Comparison of ENCODE assay signal across 11 cellular contexts in the genomic region with DNA sequence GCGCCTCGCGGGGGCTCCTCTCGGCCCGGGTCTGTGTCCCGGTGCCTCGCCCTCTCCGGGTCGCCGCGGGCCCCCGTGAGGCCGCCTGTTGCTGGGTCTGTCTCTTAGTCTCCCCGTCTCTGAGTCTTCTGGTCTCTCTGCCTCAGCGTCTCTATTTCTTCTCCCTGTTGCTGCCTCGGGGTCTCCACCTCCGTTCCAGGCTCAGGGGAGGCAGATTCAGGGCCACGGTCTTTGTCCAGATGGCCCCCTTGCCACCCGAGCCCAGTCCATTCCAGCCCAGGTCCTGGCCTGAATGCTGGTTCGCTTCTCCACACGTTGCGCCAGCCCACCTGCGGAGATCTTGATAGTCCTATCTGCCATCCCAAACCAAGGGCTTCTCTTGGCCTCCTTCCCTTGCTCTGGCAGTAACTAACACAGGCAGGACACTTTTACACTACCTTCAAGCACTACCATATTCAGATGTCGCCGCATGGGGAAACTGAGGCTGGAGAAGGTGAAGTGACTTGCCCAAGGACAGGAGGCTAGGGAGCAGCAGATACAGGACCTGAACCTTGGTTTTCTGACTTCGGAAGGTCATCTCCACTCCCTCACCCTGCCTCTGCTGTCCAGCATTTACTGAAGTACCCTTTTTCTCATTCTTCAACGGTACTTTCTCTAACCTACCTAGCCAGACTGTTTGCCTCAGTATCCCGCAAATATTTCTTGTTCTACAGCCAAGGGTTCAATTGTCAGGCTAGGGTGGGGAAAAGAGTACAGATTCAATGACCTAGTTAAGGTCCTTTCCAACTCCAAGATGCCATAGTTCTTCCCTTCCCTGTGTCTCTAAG. TPM values are rescaled to one million over a fixed set of nuclear protein-coding genes. Genes with fewer than 3 reads are reported as not detected.
A peak's percentile ranks its signal among the peaks of the same experiment; 100 is the strongest.
DNase-seq lines count a peak whose midpoint lies in the region; ATAC-seq, FAIRE-seq and TF ChIP-seq lines count a peak whose summit lies in the region.
"Had no signal": no experiment of that assay in that cellular context is flagged by ENCODE, and none has a peak within 500 bp of the region (broad histone marks: within the 10 kb centered on the region; RNA-seq: fewer than 3 reads in every experiment).

No MANE protein-coding gene starts in this region.

- H3K9ac ChIP-seq in neuronal stem cell (ENCODE audit: low read depth, low read length, poor library complexity): peak overlapping the region; percentile 88

- no peak for FAIRE-seq in H54 (lab: Jason Lieb, UNC)
- FAIRE-seq in small intestine (lab: Jason Lieb, UNC): no peak

- peaks cover 16% of the 10 kb centered on the region for H3K4me1 Mint-ChIP-seq in CD4-positive, alpha-beta T cell (ENCODE audit: low read depth)

- H3K4ac ChIP-seq in neuronal stem cell (ENCODE audit: low read length): peak overlapping the region; percentile 79

- intact Hi-C loops in CD4-positive, alpha-beta T cell (cut with DNase I, micrococcal nuclease): no loop called here

- H2BK12ac ChIP-seq in neuronal stem cell (ENCODE audit: low read length): peak overlapping the region; percentile 98

- H3K4me2 ChIP-seq in neuronal stem cell (ENCODE audit: insufficient read depth, low read length, poor library complexity, severe bottlenecking): peak overlapping the region; percentile 85

- no peak overlapping the region for H3K27ac Mint-ChIP-seq in CD4-positive, alpha-beta T cell

- 17 to 19% methylated on average over 28 of the region's 28 CpGs for WGBS in ectodermal cell, 2 experiments
- no CpG with 5 or more reads among the region's 28 CpGs for WGBS in neuronal stem cell (ENCODE audit: extremely low coverage in 2 of 2, insufficient read length in 2 of 2, insufficient replicate concordance in 1 of 2), 2 donors
- 27 to 34% (median 30%) methylated on average over 19 to 28 of the region's 28 CpGs for WGBS in small intestine, 3 donors

- no peak overlapping the region for H3K27ac ChIP-seq in CD4-positive, alpha-beta T cell (ENCODE audit: low read depth, low read length)
- H3K27ac ChIP-seq in ectodermal cell (ENCODE audit: insufficient read depth, low read depth, low read length, poor library complexity, severe bottlenecking): no peak overlapping the region
- peak overlapping the region; percentile 61 for H3K27ac ChIP-seq in neuronal stem cell (replicated peaks; ENCODE audit: low read length)
- no peak overlapping the region for H3K27ac ChIP-seq in small intestine (ENCODE audit: low read depth in 1 of 2, low read length in 1 of 2)
- H3K27ac ChIP-seq: ascending aorta, left lung had no signal

- ATAC-seq in CD4-positive, alpha-beta T cell (ENCODE audit: poor library complexity): no peak
- no peak for ATAC-seq in HG02938 (IDR thresholded peaks at IDR 0.05; ENCODE audit: unreplicated experiment)

- peak overlapping the region; percentile 99 for H2BK5ac ChIP-seq in neuronal stem cell (ENCODE audit: low read length)

- H3K36me3 Mint-ChIP-seq in CD4-positive, alpha-beta T cell (ENCODE audit: low read depth): no peaks in the 10 kb centered on the region

- H3K14ac ChIP-seq in neuronal stem cell (ENCODE audit: low read length): peak overlapping the region; percentile 25

- peak overlapping the region; percentile 93 for H2AFZ ChIP-seq in neuronal stem cell (ENCODE audit: low read length)

- no peak for TF ChIP-seq EP300 in Ishikawa (IDR thresholded peaks at IDR 0.05; ENCODE audit: borderline replicate concordance)

- H4K91ac ChIP-seq in neuronal stem cell (ENCODE audit: low read depth, low read length, poor library complexity): peak overlapping the region; percentile 73

- peak overlapping the region; percentile 83 for H2BK120ac ChIP-seq in neuronal stem cell (ENCODE audit: low read depth, low read length)

- peak overlapping the region; percentile 97 for H3K18ac ChIP-seq in neuronal stem cell (ENCODE audit: low read length)

- H3K4me3 ChIP-seq in ectodermal cell (ENCODE audit: insufficient read depth, low read depth, low read length) (peak overlapping the region; percentile 48), neuronal stem cell (ENCODE audit: low read length in 2 of 2) (peak overlapping the region; percentile 92 to 93), small intestine (ENCODE audit: low read depth in 1 of 2, low read length in 2 of 2) (peak overlapping the region in 1 of 2 donors; percentile 46)

- DNase-seq in CD4-positive, alpha-beta T cell: no peak
- DNase-seq in neuronal stem cell (ENCODE audit: low spot score) (no peak), H54 (ENCODE audit: insufficient read length, low spot score) (no peak), GM03348 (ENCODE audit: low spot score) (no peak), small intestine (no peak)
- DNase-seq: KBM-7, left lung had no signal

- H3K27me3 ChIP-seq in CD4-positive, alpha-beta T cell (ENCODE audit: control insufficient read depth, insufficient read depth, low read length): peaks cover 57% of the 10 kb centered on the region
- H3K27me3 ChIP-seq in ectodermal cell (ENCODE audit: control insufficient read depth, insufficient read depth, low read length, poor library complexity, severe bottlenecking): no peaks in the 10 kb centered on the region
- H3K27me3 ChIP-seq in neuronal stem cell (ENCODE audit: control insufficient read depth in 3 of 3, insufficient read depth in 3 of 3, low read depth in 1 of 3, low read length in 3 of 3): no peaks in the 10 kb centered on the region
- H3K27me3 ChIP-seq in small intestine (ENCODE audit: control insufficient read depth in 2 of 2, insufficient read depth in 2 of 2, low read length in 2 of 2): peaks cover 10% of the 10 kb centered on the region in 2 donors

- no peaks in the 10 kb centered on the region for H3K9me3 ChIP-seq in CD4-positive, alpha-beta T cell (ENCODE audit: control insufficient read depth, low read length)
- no peaks in the 10 kb centered on the region for H3K9me3 ChIP-seq in ectodermal cell (ENCODE audit: control insufficient read depth, low read length)
- no peaks in the 10 kb centered on the region for H3K9me3 ChIP-seq in neuronal stem cell (replicated peaks in 1 of 2; ENCODE audit: control insufficient read depth in 2 of 2, insufficient read depth in 1 of 2, low read depth in 1 of 2, low read length in 2 of 2)
- H3K9me3 ChIP-seq in small intestine (ENCODE audit: control insufficient read depth, low read depth): no peaks in the 10 kb centered on the region
- H3K9me3 ChIP-seq: ascending aorta, left lung had no signal

- peak overlapping the region; percentile 95 for H3K23ac ChIP-seq in neuronal stem cell (ENCODE audit: low read depth, low read length, poor library complexity)

- H3K4me3 Mint-ChIP-seq in CD4-positive, alpha-beta T cell: peak overlapping the region; percentile 81

- H4K8ac ChIP-seq in neuronal stem cell (ENCODE audit: low read depth, low read length): no peak overlapping the region

- H3K9me3 Mint-ChIP-seq in CD4-positive, alpha-beta T cell: no peaks in the 10 kb centered on the region

- POLR2A ChIA-PET in CD4-positive, alpha-beta T cell (lab: Charles Lee): no interaction called here

- H3K36me3 ChIP-seq in ectodermal cell (ENCODE audit: control insufficient read depth, insufficient read depth, low read length) (no peaks in the 10 kb centered on the region), neuronal stem cell (replicated peaks in 1 of 2; ENCODE audit: control insufficient read depth in 2 of 2, insufficient read depth in 2 of 2, low read length in 2 of 2) (peaks cover 0 to 12% of the 10 kb centered on the region in 2 donors), small intestine (ENCODE audit: control insufficient read depth in 2 of 2, insufficient read depth in 2 of 2, low read length in 2 of 2) (no peaks in the 10 kb centered on the region)
- H3K36me3 ChIP-seq: ascending aorta, left lung had no signal

- no peak for TF ChIP-seq POLR2A in H54 (IDR thresholded peaks at IDR 0.05; ENCODE audit: low read depth, low read length)

- peaks cover 70% of the 10 kb centered on the region for H3K27me3 Mint-ChIP-seq in CD4-positive, alpha-beta T cell

- TF ChIP-seq RAD21 in Ishikawa (IDR thresholded peaks at IDR 0.05; ENCODE audit: low read depth): no peak

- H2AK5ac ChIP-seq in neuronal stem cell (ENCODE audit: low read depth, low read length): peak overlapping the region; percentile 41

- TF ChIP-seq CTCF in CD4-positive, alpha-beta T cell (IDR thresholded peaks at IDR 0.05): no peak

- CTCF ChIA-PET in CD4-positive, alpha-beta T cell (lab: Charles Lee): no interaction called here

- H2BK15ac ChIP-seq in neuronal stem cell (ENCODE audit: low read length): peak overlapping the region; percentile 100

- peaks cover 7% of the 10 kb centered on the region for H3K79me1 ChIP-seq in neuronal stem cell (ENCODE audit: low read depth, low read length)

- H3K4me1 ChIP-seq in ectodermal cell (ENCODE audit: control insufficient read depth, insufficient read depth, low read length) (peaks cover 36% of the 10 kb centered on the region), neuronal stem cell (ENCODE audit: control insufficient read depth in 2 of 2, insufficient read depth in 1 of 2, low read depth in 1 of 2, low read length in 2 of 2) (peaks cover 27 to 28% of the 10 kb centered on the region in 2 donors), small intestine (ENCODE audit: control insufficient read depth in 2 of 2, insufficient read depth in 1 of 2, low read depth in 1 of 2, low read length in 1 of 2) (peaks cover 2 to 4% of the 10 kb centered on the region in 2 donors)

TF ChIP-seq in Ishikawa, 13 proteins besides CTCF, POLR2A, EP300 and RAD21 (continues in another document):
- TF ChIP-seq, protein P1, sequence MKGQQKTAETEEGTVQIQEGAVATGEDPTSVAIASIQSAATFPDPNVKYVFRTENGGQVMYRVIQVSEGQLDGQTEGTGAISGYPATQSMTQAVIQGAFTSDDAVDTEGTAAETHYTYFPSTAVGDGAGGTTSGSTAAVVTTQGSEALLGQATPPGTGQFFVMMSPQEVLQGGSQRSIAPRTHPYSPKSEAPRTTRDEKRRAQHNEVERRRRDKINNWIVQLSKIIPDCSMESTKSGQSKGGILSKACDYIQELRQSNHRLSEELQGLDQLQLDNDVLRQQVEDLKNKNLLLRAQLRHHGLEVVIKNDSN (IDR thresholded peaks at IDR 0.05): no peak
- no peak for TF ChIP-seq YY1 (IDR thresholded peaks at IDR 0.05; ENCODE audit: low read depth)

RNA-seq across cellular contexts. Expression of a gene that starts 0.6 kb away (rescaled TPM):
- total RNA-seq in CD4-positive, alpha-beta T cell: not detected
- 23.5 TPM for polyA plus RNA-seq in ectodermal cell (2013, experiment 1 of 4)
- 30.4 TPM for polyA plus RNA-seq in ectodermal cell (2013, experiment 2 of 4)
- 18.7 TPM for polyA plus RNA-seq in ectodermal cell (2013, experiment 3 of 4)
- 25.9 TPM for polyA plus RNA-seq in ectodermal cell (2013, experiment 4 of 4)
- 17.1 TPM for polyA plus RNA-seq in neuronal stem cell (2013, experiment 1 of 2)
- polyA plus RNA-seq in neuronal stem cell (2013, experiment 2 of 2): 17.4 TPM
- polyA plus RNA-seq in small intestine: under 1 TPM in 2 of 3 donors, not detected in 1; 0.27 to 0.61 TPM

RNA-seq across cellular contexts. Expression of a gene that starts 45.6 kb away (rescaled TPM):
- not detected for total RNA-seq in CD4-positive, alpha-beta T cell
- polyA plus RNA-seq in ectodermal cell (2013, experiment 1 of 4): 142 TPM
- polyA plus RNA-seq in ectodermal cell (2013, experiment 2 of 4): 154 TPM
- polyA plus RNA-seq in ectodermal cell (2013, experiment 3 of 4): 120 TPM
- 137 TPM for polyA plus RNA-seq in ectodermal cell (2013, experiment 4 of 4)
- 69.2 TPM for polyA plus RNA-seq in neuronal stem cell (2013, experiment 1 of 2)
- 70.9 TPM for polyA plus RNA-seq in neuronal stem cell (2013, experiment 2 of 2)
- polyA plus RNA-seq in small intestine: under 1 TPM in 1 of 3 donors, not detected in 2; 0.18 TPM
- total RNA-seq: ascending aorta had no signal
